Comparison of ENCODE assay signal across 22 cellular contexts in the genomic region with DNA sequence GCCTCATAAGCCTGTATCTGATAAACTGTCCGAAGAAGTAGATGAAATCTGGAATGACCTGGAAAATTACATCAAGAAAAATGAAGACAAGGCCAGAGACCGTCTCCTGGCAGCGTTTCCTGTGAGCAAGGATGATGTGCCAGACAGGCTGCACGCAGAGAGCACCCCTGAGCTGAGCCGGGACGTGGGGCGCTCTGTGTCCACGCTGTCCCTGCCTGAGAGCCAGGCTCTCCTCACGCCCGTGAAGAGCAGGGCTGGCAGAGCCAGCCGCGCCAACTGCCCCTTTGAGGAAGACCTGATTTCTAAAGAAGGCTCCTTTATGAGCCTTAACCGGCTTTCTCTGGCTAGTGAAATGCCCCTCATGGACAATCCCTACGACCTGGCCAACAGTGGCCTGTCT.
"Had no signal": no experiment of that assay in that cellular context is flagged by ENCODE, and none has a peak within 500 bp of the region (broad histone marks: within the 10 kb centered on the region; RNA-seq: fewer than 3 reads in every experiment).

No MANE protein-coding gene starts in this region.

- H3K4me2 ChIP-seq: neural progenitor cell, smooth muscle cell had no signal

- H3K4me1 Mint-ChIP-seq: neural progenitor cell; stimulated activated naive CD8-positive, alpha-beta T cell treated with anti-CD3 and anti-CD28 coated beads, Interleukin-15, amount 100 ng/mL, for 72 hours had no signal

- H3K9me3 ChIP-seq: esophagus muscularis mucosa, gastrocnemius medialis, heart right ventricle, mucosa of descending colon, pancreas, testis, transverse colon had no signal

- H3K27me3 ChIP-seq: dorsolateral prefrontal cortex, esophagus muscularis mucosa, gastrocnemius medialis, heart right ventricle, neural progenitor cell, pancreas, testis, transverse colon had no signal

- H3K27ac Mint-ChIP-seq: natural killer cell treated with Interleukin-12 subunit alpha and Interleukin-12 subunit beta and Interleukin-15 and Interleukin-18, amount 100 ng/mL, for 72 hours; neural progenitor cell; progenitor cell of endocrine pancreas; stimulated activated memory B cell treated with anti-CD40 and anti-IgM and Interleukin-4, amounts not matched to agents 10 μg/mL and 1 μg/mL and 100 μg/mL, for 72 hours; stimulated activated naive CD8-positive, alpha-beta T cell treated with anti-CD3 and anti-CD28 coated beads, Interleukin-15, amount 100 ng/mL, for 72 hours had no signal

- H3K27ac ChIP-seq: dorsolateral prefrontal cortex, epithelial cell of prostate, esophagus muscularis mucosa, gastrocnemius medialis, heart right ventricle, neural progenitor cell, pancreas, testis, transverse colon had no signal

- H3K4me3 Mint-ChIP-seq: natural killer cell treated with Interleukin-12 subunit alpha and Interleukin-12 subunit beta and Interleukin-15 and Interleukin-18, amount 100 ng/mL, for 72 hours; neural progenitor cell; stimulated activated memory B cell treated with anti-CD40 and anti-IgM and Interleukin-4, amounts not matched to agents 10 μg/mL and 1 μg/mL and 100 μg/mL, for 72 hours; stimulated activated naive CD8-positive, alpha-beta T cell treated with anti-CD3 and anti-CD28 coated beads, Interleukin-15, amount 100 ng/mL, for 72 hours had no signal

- H3K27me3 Mint-ChIP-seq: progenitor cell of endocrine pancreas; stimulated activated memory B cell treated with anti-CD40 and anti-IgM and Interleukin-4, amounts not matched to agents 10 μg/mL and 1 μg/mL and 100 μg/mL, for 72 hours; stimulated activated naive CD8-positive, alpha-beta T cell treated with anti-CD3 and anti-CD28 coated beads, Interleukin-15, amount 100 ng/mL, for 72 hours had no signal

- H3K9me3 Mint-ChIP-seq: natural killer cell treated with Interleukin-12 subunit alpha and Interleukin-12 subunit beta and Interleukin-15 and Interleukin-18, amount 100 ng/mL, for 72 hours; neural progenitor cell; stimulated activated memory B cell treated with anti-CD40 and anti-IgM and Interleukin-4, amounts not matched to agents 10 μg/mL and 1 μg/mL and 100 μg/mL, for 72 hours; stimulated activated naive CD8-positive, alpha-beta T cell treated with anti-CD3 and anti-CD28 coated beads, Interleukin-15, amount 100 ng/mL, for 72 hours had no signal

- H3K9ac ChIP-seq: neural progenitor cell had no signal

- H3K36me3 Mint-ChIP-seq: natural killer cell treated with Interleukin-12 subunit alpha and Interleukin-12 subunit beta and Interleukin-15 and Interleukin-18, amount 100 ng/mL, for 72 hours had no signal

- DNase-seq: cortex of kidney; effector CD8-positive, alpha-beta T cell; gastrocnemius medialis; heart right ventricle; hypothalamus; kidney glomerular epithelial cell; mucosa of descending colon; nucleus accumbens; pancreas; right cardiac atrium; stimulated activated CD4-positive, alpha-beta T cell treated with anti-CD3 and anti-CD28 coated beads, Interleukin-2, amount 100 ng/mL, for 48 hours; stimulated activated naive CD8-positive, alpha-beta T cell treated with anti-CD3 and anti-CD28 coated beads, Interleukin-15, amount 100 ng/mL, for 72 hours; testis; transverse colon had no signal

- H3K36me3 ChIP-seq: gastrocnemius medialis, neural progenitor cell, pancreas had no signal

- H3K4me3 ChIP-seq: dorsolateral prefrontal cortex, esophagus muscularis mucosa, gastrocnemius medialis, heart right ventricle, mucosa of descending colon, neural progenitor cell, pancreas, smooth muscle cell, testis, transverse colon had no signal

- H3K4me1 ChIP-seq: esophagus muscularis mucosa, gastrocnemius medialis, heart right ventricle, pancreas, testis, transverse colon had no signal

- H2AFZ ChIP-seq: neural progenitor cell had no signal

- ATAC-seq: gastrocnemius medialis; mucosa of descending colon; pancreas; stimulated activated memory B cell treated with anti-CD40 and anti-IgM and Interleukin-4, amounts not matched to agents 10 μg/mL and 1 μg/mL and 100 μg/mL, for 72 hours; stimulated activated naive CD8-positive, alpha-beta T cell treated with anti-CD3 and anti-CD28 coated beads, Interleukin-15, amount 100 ng/mL, for 72 hours had no signal
